Comparison of ENCODE assay signal across 25 cellular contexts in genomic region chr17:72222971-72223370, GRCh38.
A peak's percentile ranks its signal among the peaks of the same experiment; 100 is the strongest.
DNase-seq lines count a peak whose midpoint lies in the region; ATAC-seq, FAIRE-seq and TF ChIP-seq lines count a peak whose summit lies in the region.
"Had no signal": no experiment of that assay in that cellular context is flagged by ENCODE, and none has a peak within 500 bp of the region (broad histone marks: within the 10 kb centered on the region; RNA-seq: fewer than 3 reads in every experiment).

No MANE protein-coding gene starts in this region.

- no peaks in the 10 kb centered on the region for H3K36me3 Mint-ChIP-seq in T-cell
- H3K36me3 Mint-ChIP-seq: CD8-positive, alpha-beta T cell had no signal

- H3K9me3 ChIP-seq in A549 (no peaks in the 10 kb centered on the region), NT2/D1 (ENCODE audit: insufficient read depth, low read length) (no peaks in the 10 kb centered on the region), iPS-18a (ENCODE audit: control insufficient read depth, low read depth, low read length) (no peaks in the 10 kb centered on the region), muscle layer of duodenum (ENCODE audit: control insufficient read depth in 1 of 2, low read length in 2 of 2) (peaks cover 0 to 2% of the 10 kb centered on the region in 2 donors)
- H3K9me3 ChIP-seq: MG63 had no signal

- no peak for TF ChIP-seq EP300 in A549 (IDR thresholded peaks at IDR 0.05)

- TF ChIP-seq CTCF in A549 (IDR thresholded peaks at IDR 0.05) = no peak

- no peaks in the 10 kb centered on the region for H3K4me1 ChIP-seq in A549
- H3K4me1 ChIP-seq in NT2/D1 (ENCODE audit: insufficient read depth, insufficient read length) = peaks cover 5% of the 10 kb centered on the region
- peaks cover 27% of the 10 kb centered on the region for H3K4me1 ChIP-seq in iPS-18a (ENCODE audit: control insufficient read depth, low read depth, low read length)
- peaks cover 0 to 8% of the 10 kb centered on the region in 2 donors for H3K4me1 ChIP-seq in muscle layer of duodenum (ENCODE audit: control insufficient read depth in 1 of 2, insufficient read depth in 2 of 2, low read length in 2 of 2)

- FAIRE-seq in A549 (lab: Jason Lieb, UNC) = peak; percentile 43
- FAIRE-seq: G401.6, GM12892 had no signal

- no peaks in the 10 kb centered on the region for H3K4me1 Mint-ChIP-seq in T-cell

- ATAC-seq in A549 = no peak
- no peak for ATAC-seq in HG03442 (IDR thresholded peaks at IDR 0.05; ENCODE audit: unreplicated experiment)
- no peak for ATAC-seq in T-cell (replicated peaks in 1 of 4)
- no peak for ATAC-seq in GM18907 (IDR thresholded peaks at IDR 0.05; ENCODE audit: unreplicated experiment)
- ATAC-seq: CD8-positive, alpha-beta T cell had no signal

- H3K36me3 ChIP-seq in NT2/D1 (ENCODE audit: insufficient read depth, insufficient read length, low read length) = no peaks in the 10 kb centered on the region
- no peaks in the 10 kb centered on the region for H3K36me3 ChIP-seq in iPS-18a (ENCODE audit: control insufficient read depth, low read depth, low read length)
- H3K36me3 ChIP-seq in muscle layer of duodenum (ENCODE audit: control insufficient read depth in 1 of 2, insufficient read depth in 2 of 2, low read length in 2 of 2) = no peaks in the 10 kb centered on the region
- H3K36me3 ChIP-seq: MG63 had no signal

- DNase-seq in A549 (ENCODE audit: low read depth in 1 of 2, low spot score in 1 of 2) (no peak), NT2/D1 (ENCODE audit: low read depth, low spot score) (peak; percentile 25), T-cell (no peak), RPMI8226 (no peak)
- DNase-seq: 8988T; AML-193; C1 segment of cervical spinal cord; Calu3; CD8-positive, alpha-beta T cell; DMS153; MG63; NCI-H1436; NCI-H187 treated with DMSO at 0.1 percent for 48 hours; NCI-H2227 treated with DMSO at 0.1 percent for 48 hours; NCI-H510A; NCI-H774; NK-92 treated with Interleukin-12 subunit alpha and Interleukin-12 subunit beta, amount 100 ng/mL, for 24 hours; OCI-M1; Right ventricle myocardium superior had no signal

- CTCF ChIA-PET in A549 (lab: Yijun Ruan, JAX) (interaction anchor here (1.0 to 1.9 kb wide), 2 partner anchors 10 to 318 kb away, joined by 3 to 7 read pairs; no protein-coding TSS in a partner anchor), T-cell (lab: Charles Lee) (no interaction called here)

- peaks cover 27 to 33% of the 10 kb centered on the region in 2 donors for H3K27me3 Mint-ChIP-seq in T-cell

- no peak overlapping the region for H3K27ac ChIP-seq in A549
- no peak overlapping the region for H3K27ac ChIP-seq in iPS-18a (ENCODE audit: low read length)
- H3K27ac ChIP-seq in muscle layer of duodenum (ENCODE audit: low read length) = peak overlapping the region; percentile 28

- H3K9ac ChIP-seq in NT2/D1 (ENCODE audit: insufficient read length, low read depth) = no peak overlapping the region
- H3K9ac ChIP-seq in iPS-18a (ENCODE audit: low read length) = no peak overlapping the region

- H3K27me3 ChIP-seq in NT2/D1 (ENCODE audit: insufficient read depth, insufficient read length) (peaks cover 45% of the 10 kb centered on the region), iPS-18a (ENCODE audit: control insufficient read depth, insufficient read depth, low read length) (peaks cover 48% of the 10 kb centered on the region), muscle layer of duodenum (ENCODE audit: low read depth, low read length) (peaks cover 13% of the 10 kb centered on the region)

- 62% methylated on average over 1 of the region's 1 CpG for WGBS in A549 (ENCODE audit: missing lambda C conversion rate)

- H3K4me3 ChIP-seq in A549 (no peak overlapping the region), NT2/D1 (ENCODE audit: insufficient read length, low read depth) (no peak overlapping the region), iPS-18a (ENCODE audit: low read length) (peak overlapping the region; percentile 16), muscle layer of duodenum (ENCODE audit: low read depth in 1 of 2, low read length in 2 of 2) (no peak overlapping the region)
- H3K4me3 ChIP-seq: MG63 had no signal

- no peak for TF ChIP-seq POLR2A in A549 (IDR thresholded peaks at IDR 0.05; ENCODE audit: low read length)

- POLR2A ChIA-PET in A549 (lab: Yijun Ruan, JAX) (no interaction called here), T-cell (lab: Charles Lee) (no interaction called here)

- H3K4me2 ChIP-seq in A549 = no peak overlapping the region

- H3K9me3 Mint-ChIP-seq in T-cell = peaks cover 0 to 10% (median 6%) of the 10 kb centered on the region in 3 donors
- H3K9me3 Mint-ChIP-seq: CD8-positive, alpha-beta T cell had no signal

- H3K27ac Mint-ChIP-seq in T-cell = no peak overlapping the region
- H3K27ac Mint-ChIP-seq: CD8-positive, alpha-beta T cell had no signal

- no peak for TF ChIP-seq RAD21 in A549 (conservative IDR thresholded peaks at IDR 0.05 in 1 of 2, IDR thresholded peaks at IDR 0.05 in 1 of 2)

- H3K4me3 Mint-ChIP-seq in T-cell = no peak overlapping the region
- H3K4me3 Mint-ChIP-seq: CD8-positive, alpha-beta T cell had no signal

TF ChIP-seq in A549, 52 proteins besides CTCF, POLR2A, EP300 and RAD21:
- TF ChIP-seq ZFP36 (IDR thresholded peaks at IDR 0.05; ENCODE audit: borderline replicate concordance, partially characterized antibody) = no peak
- no peak for TF ChIP-seq PBX3 (IDR thresholded peaks at IDR 0.05)
- no peak for TF ChIP-seq FOXS1 (CRISPR knock-in tag; IDR thresholded peaks at IDR 0.05)
- no peak for TF ChIP-seq BHLHE40 (IDR thresholded peaks at IDR 0.05; ENCODE audit: low read depth, low read length)
- TF ChIP-seq HOXA7 (CRISPR knock-in tag; IDR thresholded peaks at IDR 0.05) = no peak
- TF ChIP-seq NFE2L2 (conservative IDR thresholded peaks at IDR 0.05; ENCODE audit: low read length) = no peak
- no peak for TF ChIP-seq MAX (IDR thresholded peaks at IDR 0.05)
- TF ChIP-seq HES2 (IDR thresholded peaks at IDR 0.05) = no peak
- no peak for TF ChIP-seq KDM1A (IDR thresholded peaks at IDR 0.05; ENCODE audit: low read depth)
- no peak for TF ChIP-seq E2F6 (IDR thresholded peaks at IDR 0.05; ENCODE audit: borderline replicate concordance, low read depth)
- TF ChIP-seq NR3C1 (IDR thresholded peaks at IDR 0.05) = no peak
- no peak for TF ChIP-seq ZC3H11A (IDR thresholded peaks at IDR 0.05)
